ENCODE assay signal across 3 cellular contexts in genomic region chr11:83105167-83105566, GRCh38.
TF ChIP-seq lines count a peak whose summit lies in the region.

No MANE protein-coding gene starts in this region.

TF ChIP-seq in HepG2, 621 proteins besides CTCF, POLR2A, EP300 and RAD21:
- no peak for TF ChIP-seq ZBTB20 (CRISPR knock-in tag; IDR thresholded peaks at IDR 0.05; ENCODE audit: borderline replicate concordance, low read depth)
- TF ChIP-seq ZNF839 (CRISPR knock-in tag; IDR thresholded peaks at IDR 0.05; ENCODE audit: borderline replicate concordance), result no peak
- peak in 1 of 2 experiments; percentile 39; a peak in 2 of 4 replicates for TF ChIP-seq MAFK (conservative IDR thresholded peaks at IDR 0.05 in 1 of 2, IDR thresholded peaks at IDR 0.05 in 1 of 2; ENCODE audit: low read length in 2 of 2)
- no peak for TF ChIP-seq RBFOX2 (IDR thresholded peaks at IDR 0.05; ENCODE audit: low read depth, low read length)
- no peak for TF ChIP-seq HOXA3 (CRISPR knock-in tag; IDR thresholded peaks at IDR 0.05)
- TF ChIP-seq, protein P1, sequence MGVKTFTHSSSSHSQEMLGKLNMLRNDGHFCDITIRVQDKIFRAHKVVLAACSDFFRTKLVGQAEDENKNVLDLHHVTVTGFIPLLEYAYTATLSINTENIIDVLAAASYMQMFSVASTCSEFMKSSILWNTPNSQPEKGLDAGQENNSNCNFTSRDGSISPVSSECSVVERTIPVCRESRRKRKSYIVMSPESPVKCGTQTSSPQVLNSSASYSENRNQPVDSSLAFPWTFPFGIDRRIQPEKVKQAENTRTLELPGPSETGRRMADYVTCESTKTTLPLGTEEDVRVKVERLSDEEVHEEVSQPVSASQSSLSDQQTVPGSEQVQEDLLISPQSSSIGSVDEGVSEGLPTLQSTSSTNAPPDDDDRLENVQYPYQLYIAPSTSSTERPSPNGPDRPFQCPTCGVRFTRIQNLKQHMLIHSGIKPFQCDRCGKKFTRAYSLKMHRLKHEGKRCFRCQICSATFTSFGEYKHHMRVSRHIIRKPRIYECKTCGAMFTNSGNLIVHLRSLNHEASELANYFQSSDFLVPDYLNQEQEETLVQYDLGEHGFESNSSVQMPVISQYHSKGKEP (CRISPR knock-in tag; IDR thresholded peaks at IDR 0.05), result no peak
- TF ChIP-seq, protein P2, sequence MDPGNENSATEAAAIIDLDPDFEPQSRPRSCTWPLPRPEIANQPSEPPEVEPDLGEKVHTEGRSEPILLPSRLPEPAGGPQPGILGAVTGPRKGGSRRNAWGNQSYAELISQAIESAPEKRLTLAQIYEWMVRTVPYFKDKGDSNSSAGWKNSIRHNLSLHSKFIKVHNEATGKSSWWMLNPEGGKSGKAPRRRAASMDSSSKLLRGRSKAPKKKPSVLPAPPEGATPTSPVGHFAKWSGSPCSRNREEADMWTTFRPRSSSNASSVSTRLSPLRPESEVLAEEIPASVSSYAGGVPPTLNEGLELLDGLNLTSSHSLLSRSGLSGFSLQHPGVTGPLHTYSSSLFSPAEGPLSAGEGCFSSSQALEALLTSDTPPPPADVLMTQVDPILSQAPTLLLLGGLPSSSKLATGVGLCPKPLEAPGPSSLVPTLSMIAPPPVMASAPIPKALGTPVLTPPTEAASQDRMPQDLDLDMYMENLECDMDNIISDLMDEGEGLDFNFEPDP (CRISPR knock-in tag; conservative IDR thresholded peaks at IDR 0.05), result no peak
- TF ChIP-seq JARID2 (CRISPR knock-in tag; IDR thresholded peaks at IDR 0.05; ENCODE audit: insufficient replicate concordance), result no peak
- no peak for TF ChIP-seq REXO4 (CRISPR knock-in tag; IDR thresholded peaks at IDR 0.05; ENCODE audit: borderline replicate concordance)
- TF ChIP-seq ZNF713 (CRISPR knock-in tag; IDR thresholded peaks at IDR 0.05), result no peak
- TF ChIP-seq, protein P3, sequence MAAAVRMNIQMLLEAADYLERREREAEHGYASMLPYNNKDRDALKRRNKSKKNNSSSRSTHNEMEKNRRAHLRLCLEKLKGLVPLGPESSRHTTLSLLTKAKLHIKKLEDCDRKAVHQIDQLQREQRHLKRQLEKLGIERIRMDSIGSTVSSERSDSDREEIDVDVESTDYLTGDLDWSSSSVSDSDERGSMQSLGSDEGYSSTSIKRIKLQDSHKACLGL (CRISPR knock-in tag; IDR thresholded peaks at IDR 0.05), result no peak
- TF ChIP-seq POLR2AphosphoS5 (IDR thresholded peaks at IDR 0.05; ENCODE audit: low read depth, low read length), result no peak
- TF ChIP-seq ARNT2 (CRISPR knock-in tag; IDR thresholded peaks at IDR 0.05; ENCODE audit: low read depth), result no peak
- TF ChIP-seq MAFF (IDR thresholded peaks at IDR 0.05; ENCODE audit: low read depth, low read length), result 0 out of 2 replicates have a peak, but pooled peaks have one; percentile 48

TF ChIP-seq in IMR-90, 13 proteins besides CTCF, POLR2A, EP300 and RAD21:
- TF ChIP-seq SMC3 (IDR thresholded peaks at IDR 0.05; ENCODE audit: low read depth, low read length), result no peak
- TF ChIP-seq MAFK (IDR thresholded peaks at IDR 0.05; ENCODE audit: low read depth, low read length), result peak; percentile 74

TF ChIP-seq in K562, 482 proteins besides CTCF, POLR2A, EP300 and RAD21:
- TF ChIP-seq ZNF316 (IDR thresholded peaks at IDR 0.05) (peak; percentile 61), NR2C2 (CRISPR knock-in tag; IDR thresholded peaks at IDR 0.05) (no peak), NR2C2 (tag; IDR thresholded peaks at IDR 0.05) (no peak), TOE1 (IDR thresholded peaks at IDR 0.05; ENCODE audit: borderline replicate concordance) (no peak), TOE1 (CRISPR knock-in tag; IDR thresholded peaks at IDR 0.05; ENCODE audit: borderline replicate concordance, low read depth) (no peak), KDM5B (IDR thresholded peaks at IDR 0.05; ENCODE audit: insufficient replicate concordance, low read depth, low read length) (no peak), C11orf30 (IDR thresholded peaks at IDR 0.05; ENCODE audit: low read depth) (peak; percentile 21; the same call in 1 of the 2 replicates), CSDE1 (IDR thresholded peaks at IDR 0.05) (no peak), FOXM1 (IDR thresholded peaks at IDR 0.05; ENCODE audit: low read depth) (no peak), FOXM1 (CRISPR knock-in tag; IDR thresholded peaks at IDR 0.05; ENCODE audit: low read depth) (no peak), CTBP1 (IDR thresholded peaks at IDR 0.05; ENCODE audit: borderline replicate concordance) (no peak), ARNT (IDR thresholded peaks at IDR 0.05) (no peak), ELF2 (CRISPR knock-in tag; IDR thresholded peaks at IDR 0.05) (no peak)
TF ChIP-seq in K562: peak in this region for 2.
